1 cellular context compared by ENCODE assay signal in the genomic region with DNA sequence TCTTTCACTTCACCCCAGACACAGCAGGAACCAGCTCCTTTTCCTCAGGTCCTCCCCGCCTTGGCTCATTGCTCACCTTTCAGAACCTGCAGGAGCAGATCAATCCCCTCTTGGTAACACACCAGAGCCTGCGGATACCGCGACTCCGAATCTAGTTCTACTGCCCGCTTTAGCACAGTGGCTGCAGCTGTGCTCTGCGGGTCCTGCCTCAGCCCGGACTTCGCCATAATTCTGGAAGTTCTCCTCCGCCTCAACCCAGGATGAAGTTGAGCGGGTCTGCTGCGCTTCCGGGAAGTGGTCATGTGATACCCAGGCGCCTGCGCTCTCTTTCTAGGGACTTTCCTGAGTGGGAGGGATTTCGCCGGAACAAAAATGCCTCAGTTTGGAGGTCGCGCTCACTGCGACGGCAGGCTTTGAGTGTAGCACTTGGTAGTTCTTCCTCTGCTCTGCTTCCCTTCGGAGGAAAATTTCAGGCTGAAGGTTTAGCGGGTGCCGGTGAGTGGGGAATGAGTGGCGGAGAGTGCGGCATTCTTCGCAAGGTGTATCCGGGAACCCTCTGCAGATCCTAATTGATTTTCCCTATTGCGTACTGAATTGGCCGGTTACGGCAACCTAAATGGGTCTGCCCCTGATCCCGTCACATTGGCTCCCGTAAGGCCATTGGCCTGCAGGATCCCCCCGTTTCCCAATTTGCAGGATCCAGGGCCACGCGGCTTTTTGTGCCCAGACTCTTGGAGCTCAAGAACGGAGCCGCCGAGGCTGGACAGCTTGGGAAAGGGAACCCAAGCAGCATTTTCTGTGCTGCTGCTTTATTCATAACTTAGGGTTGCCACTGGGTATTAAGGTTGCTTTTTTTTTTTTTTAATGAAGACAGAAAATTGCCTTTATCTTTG.
A peak's percentile ranks its signal among the peaks of the same experiment; 100 is the strongest.
TF ChIP-seq lines count a peak whose summit lies in the region.

A gene (minus strand): TSS at position 304 of the 893 bp plus-strand sequence. CDS start 77 bp downstream, at position 227.
A gene (plus strand): TSS at position 430 of the 893 bp plus-strand sequence. CDS start 5,020 bp downstream, outside the sequence.

TF ChIP-seq in SK-N-SH, 30 proteins besides CTCF, POLR2A, EP300 and RAD21 (continued from another document):
- TF ChIP-seq RCOR1 (IDR thresholded peaks at IDR 0.05; ENCODE audit: low read length) (no peak), FOSL2 (IDR thresholded peaks at IDR 0.05; ENCODE audit: borderline replicate concordance, low read depth) (peak; percentile 14; the same call in 1 of the 2 replicates), RFX5 (IDR thresholded peaks at IDR 0.05; ENCODE audit: low read length) (0 out of 2 replicates have a peak, but pooled peaks have one; percentile 62)
- TF ChIP-seq, protein P1, sequence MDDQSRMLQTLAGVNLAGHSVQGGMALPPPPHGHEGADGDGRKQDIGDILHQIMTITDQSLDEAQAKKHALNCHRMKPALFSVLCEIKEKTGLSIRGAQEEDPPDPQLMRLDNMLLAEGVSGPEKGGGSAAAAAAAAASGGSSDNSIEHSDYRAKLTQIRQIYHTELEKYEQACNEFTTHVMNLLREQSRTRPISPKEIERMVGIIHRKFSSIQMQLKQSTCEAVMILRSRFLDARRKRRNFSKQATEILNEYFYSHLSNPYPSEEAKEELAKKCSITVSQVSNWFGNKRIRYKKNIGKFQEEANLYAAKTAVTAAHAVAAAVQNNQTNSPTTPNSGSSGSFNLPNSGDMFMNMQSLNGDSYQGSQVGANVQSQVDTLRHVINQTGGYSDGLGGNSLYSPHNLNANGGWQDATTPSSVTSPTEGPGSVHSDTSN (IDR thresholded peaks at IDR 0.05), result no peak
- TF ChIP-seq, protein P2, sequence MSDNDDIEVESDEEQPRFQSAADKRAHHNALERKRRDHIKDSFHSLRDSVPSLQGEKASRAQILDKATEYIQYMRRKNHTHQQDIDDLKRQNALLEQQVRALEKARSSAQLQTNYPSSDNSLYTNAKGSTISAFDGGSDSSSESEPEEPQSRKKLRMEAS (IDR thresholded peaks at IDR 0.05; ENCODE audit: low read depth), result peak; percentile 88
- TF ChIP-seq, protein P3, sequence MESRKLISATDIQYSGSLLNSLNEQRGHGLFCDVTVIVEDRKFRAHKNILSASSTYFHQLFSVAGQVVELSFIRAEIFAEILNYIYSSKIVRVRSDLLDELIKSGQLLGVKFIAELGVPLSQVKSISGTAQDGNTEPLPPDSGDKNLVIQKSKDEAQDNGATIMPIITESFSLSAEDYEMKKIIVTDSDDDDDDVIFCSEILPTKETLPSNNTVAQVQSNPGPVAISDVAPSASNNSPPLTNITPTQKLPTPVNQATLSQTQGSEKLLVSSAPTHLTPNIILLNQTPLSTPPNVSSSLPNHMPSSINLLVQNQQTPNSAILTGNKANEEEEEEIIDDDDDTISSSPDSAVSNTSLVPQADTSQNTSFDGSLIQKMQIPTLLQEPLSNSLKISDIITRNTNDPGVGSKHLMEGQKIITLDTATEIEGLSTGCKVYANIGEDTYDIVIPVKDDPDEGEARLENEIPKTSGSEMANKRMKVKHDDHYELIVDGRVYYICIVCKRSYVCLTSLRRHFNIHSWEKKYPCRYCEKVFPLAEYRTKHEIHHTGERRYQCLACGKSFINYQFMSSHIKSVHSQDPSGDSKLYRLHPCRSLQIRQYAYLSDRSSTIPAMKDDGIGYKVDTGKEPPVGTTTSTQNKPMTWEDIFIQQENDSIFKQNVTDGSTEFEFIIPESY (IDR thresholded peaks at IDR 0.05; ENCODE audit: borderline replicate concordance, low read depth), result peak; percentile 57; the same call in 1 of the 2 replicates
